37 cellular contexts compared by ENCODE assay signal in genomic region chr11:134322553-134322952, GRCh38. TPM values are rescaled to one million over a fixed set of nuclear protein-coding genes. Genes with fewer than 3 reads are reported as not detected.
"Had no signal": no experiment of that assay in that cellular context is flagged by ENCODE, and none has a peak within 500 bp of the region (broad histone marks: within the 10 kb centered on the region; RNA-seq: fewer than 3 reads in every experiment).

No MANE protein-coding gene starts in this region.

- H3K27me3 ChIP-seq: MG63 had no signal

- H3K4me3 ChIP-seq: MG63 had no signal

- DNase-seq: Karpas-422, Kasumi-1, MG63, MM.1S, MV-4-11, NCI-H1048, NCI-H1092, NCI-H1092 treated with DMSO at 0.1 percent for 48 hours, NCI-H1105, NCI-H1105 treated with DMSO at 0.1 percent for 48 hours, NCI-H1417, NCI-H1417 treated with DMSO at 0.1 percent for 48 hours, NCI-H1436, NCI-H1436 treated with DMSO at 0.1 percent for 48 hours, NCI-H146, NCI-H1694, NCI-H1694 treated with DMSO at 0.1 percent for 48 hours, NCI-H187, NCI-H187 treated with DMSO at 0.1 percent for 48 hours, NCI-H1930, NCI-H2029, NCI-H2029 treated with DMSO at 0.1 percent for 48 hours, NCI-H2081, NCI-H2081 treated with DMSO at 0.1 percent for 48 hours, NCI-H2107, NCI-H2171, NCI-H2171 treated with DMSO at 0.1 percent for 48 hours, NCI-H2227 treated with DMSO at 0.1 percent for 48 hours, NCI-H226, NCI-H345, NCI-H446, NCI-H446 treated with DMSO at 0.1 percent for 48 hours, NCI-H510A, NCI-H510A treated with DMSO at 0.1 percent for 48 hours had no signal

- H3K9me3 ChIP-seq: MG63 had no signal

- H3K36me3 ChIP-seq: MG63 had no signal

RNA-seq across cellular contexts. Expression of gene GLB1L2, which starts 9.2 kb away (rescaled TPM):
- total RNA-seq: LHCN-M2, M059J had no signal

RNA-seq across cellular contexts. Expression of gene GLB1L3, which starts 46.4 kb away (rescaled TPM):
- total RNA-seq: LHCN-M2, M059J, MCF 10A had no signal
